In the genomic region with DNA sequence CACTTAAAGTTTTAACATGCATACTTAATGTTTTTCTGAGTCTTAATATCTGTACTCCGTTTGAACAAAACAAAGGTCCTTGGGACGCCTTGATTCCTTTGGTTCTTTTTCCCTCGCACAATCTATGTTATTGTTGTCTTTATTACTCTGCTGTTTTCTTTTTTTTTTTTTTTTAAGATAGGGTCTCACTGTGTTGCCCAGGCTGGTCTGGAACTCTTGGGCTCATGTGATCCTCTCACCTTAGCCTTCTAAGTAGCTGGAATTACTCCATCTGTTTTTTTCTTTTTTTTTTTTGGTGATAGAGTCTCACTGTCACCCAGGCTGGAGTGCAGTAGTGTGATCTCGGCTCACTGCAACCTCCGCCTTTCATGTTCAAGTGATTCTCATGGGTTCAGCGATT, we compare ENCODE assay signal across 24 cellular contexts.
"Had no signal": no experiment of that assay in that cellular context is flagged by ENCODE, and none has a peak within 500 bp of the region (broad histone marks: within the 10 kb centered on the region; RNA-seq: fewer than 3 reads in every experiment).

No MANE protein-coding gene starts in this region.

- H3K27me3 Mint-ChIP-seq: activated naive CD8-positive, alpha-beta T cell treated with anti-CD3 and anti-CD28 coated beads, Interleukin-2, amount 10 ng/mL, durations not matched to agents 7 days and 5 days had no signal

- H3K27ac Mint-ChIP-seq: activated CD8-positive, alpha-beta T cell treated with anti-CD3 and anti-CD28 coated beads, Interleukin-2, amount 10 ng/mL, durations not matched to agents 7 days and 5 days; activated naive CD8-positive, alpha-beta T cell treated with anti-CD3 and anti-CD28 coated beads, Interleukin-2, amount 10 ng/mL, durations not matched to agents 7 days and 5 days; T-helper 2 cell treated with Interferon-gamma antibody and Interleukin-4, amounts not matched to agents 5 μg/mL and 100 μg/mL, for 36 hours had no signal

- H3K9me3 Mint-ChIP-seq: activated naive CD8-positive, alpha-beta T cell treated with anti-CD3 and anti-CD28 coated beads, Interleukin-2, amount 10 ng/mL, durations not matched to agents 7 days and 5 days; T-helper 2 cell treated with Interferon-gamma antibody and Interleukin-4, amounts not matched to agents 5 μg/mL and 100 μg/mL, for 36 hours had no signal

- ATAC-seq: activated CD8-positive, alpha-beta T cell treated with anti-CD3 and anti-CD28 coated beads, Interleukin-2, amount 10 ng/mL, durations not matched to agents 7 days and 5 days; Panc1; SK-N-SH treated with all-trans-retinoic acid at 6 μM for 48 hours had no signal

- DNase-seq: activated CD4-positive, alpha-beta T cell treated with anti-CD3 and anti-CD28 coated beads for 48 hours; activated CD4-positive, alpha-beta T cell treated with anti-CD3 and anti-CD28 coated beads, Interleukin-2, amount 50 U/mL, for 4 hours; activated CD4-positive, CD25-positive, alpha-beta regulatory T cell treated with anti-CD3 and anti-CD28 coated beads, Interleukin-2, amount 50 U/mL, for 72 hours; activated CD8-positive, alpha-beta memory T cell treated with anti-CD3 and anti-CD28 coated beads, Interleukin-2, amount 50 U/mL, for 48 hours; activated CD8-positive, alpha-beta T cell treated with anti-CD3 and anti-CD28 coated beads, Interleukin-2, amount 10 ng/mL, durations not matched to agents 7 days and 5 days; activated naive CD4-positive, alpha-beta T cell treated with anti-CD3 and anti-CD28 coated beads, Interleukin-2, amount 50 U/mL, for 16 hours; activated naive CD8-positive, alpha-beta T cell treated with anti-CD3 and anti-CD28 coated beads, Interleukin-2, amount 10 ng/mL, durations not matched to agents 7 days and 5 days; activated T-cell treated with anti-CD3 and anti-CD28 coated beads, Interleukin-2, amount 50 U/mL, for 1 hour; anterior cingulate cortex; caudate nucleus; KG1; NCI-H1048; NCI-H146; NCI-H1930; NCI-H2171 treated with DMSO at 0.1 percent for 48 hours; NCI-H226; NCI-H69; NK-92 treated with Interleukin-12 subunit alpha and Interleukin-12 subunit beta, amount 100 ng/mL, for 24 hours; OCI-M1; Right ventricle myocardium superior; SW 1271 had no signal

- H3K4me3 Mint-ChIP-seq: activated CD8-positive, alpha-beta T cell treated with anti-CD3 and anti-CD28 coated beads, Interleukin-2, amount 10 ng/mL, durations not matched to agents 7 days and 5 days; activated naive CD8-positive, alpha-beta T cell treated with anti-CD3 and anti-CD28 coated beads, Interleukin-2, amount 10 ng/mL, durations not matched to agents 7 days and 5 days; T-helper 2 cell treated with Interferon-gamma antibody and Interleukin-4, amounts not matched to agents 5 μg/mL and 100 μg/mL, for 36 hours had no signal
